ENCODE assay signal across 8 cellular contexts in the genomic region with DNA sequence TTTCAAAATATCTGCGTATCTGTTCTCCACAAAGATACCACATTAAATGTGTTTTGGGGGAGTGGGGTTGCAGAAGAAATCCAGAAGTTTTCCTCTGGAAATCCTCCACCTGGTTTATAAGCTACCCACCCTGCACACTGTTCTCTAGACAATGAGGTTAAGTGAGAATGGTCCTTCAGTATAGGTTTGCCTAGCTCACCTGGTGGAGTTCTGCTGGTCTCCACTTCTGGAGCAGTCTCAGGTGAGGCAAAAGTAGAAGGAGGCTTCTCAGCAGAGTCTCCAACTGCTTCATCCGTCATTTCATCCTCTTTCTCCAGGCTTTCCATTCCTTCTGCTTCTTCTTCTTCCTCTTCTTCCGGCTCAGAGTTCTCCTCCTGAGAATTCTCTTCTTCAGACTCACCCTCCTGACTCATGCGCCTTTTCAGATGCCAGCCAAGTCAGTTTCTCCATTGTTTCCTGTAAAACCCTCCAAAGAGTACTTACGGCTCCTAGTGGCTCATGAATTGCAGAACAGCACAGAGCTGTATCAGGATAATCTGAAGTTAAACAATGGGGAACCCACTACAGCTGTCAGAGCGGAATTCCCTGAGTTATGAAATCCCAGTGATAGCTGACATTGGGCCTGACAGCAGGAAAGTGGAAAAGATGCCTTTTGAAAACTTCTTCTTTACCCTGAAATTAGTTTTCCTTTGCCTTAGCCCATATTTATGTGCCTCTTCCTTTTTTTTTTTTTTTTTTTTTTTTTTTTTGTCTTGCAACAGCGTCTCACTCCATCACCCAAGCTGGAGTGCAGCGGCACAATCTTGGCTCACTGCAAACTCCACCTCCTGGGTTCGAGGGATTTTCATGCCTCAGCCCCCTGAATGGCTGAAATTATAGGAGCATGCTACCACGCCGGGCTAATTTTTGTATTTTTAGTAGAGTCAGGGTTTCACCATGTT. TPM values are rescaled to one million over a fixed set of nuclear protein-coding genes. Genes with fewer than 3 reads are reported as not detected.
A peak's percentile ranks its signal among the peaks of the same experiment; 100 is the strongest.
DNase-seq lines count a peak whose midpoint lies in the region; ATAC-seq and TF ChIP-seq lines count a peak whose summit lies in the region.

No MANE protein-coding gene starts in this region.

- H3K4ac ChIP-seq in trophoblast cell (ENCODE audit: low read depth, low read length) = no peak overlapping the region

- TF ChIP-seq CTCF in AG09319 (IDR thresholded peaks at IDR 0.05; ENCODE audit: low read depth, low read length) (peak; percentile 77), SK-N-SH (IDR thresholded peaks at IDR 0.05) (peak; percentile 78), fibroblast of pulmonary artery (IDR thresholded peaks at IDR 0.05; ENCODE audit: low read length, missing control alignments) (peak; percentile 63)

- no peaks in the 10 kb centered on the region for H4K20me1 ChIP-seq in SK-N-SH (ENCODE audit: insufficient read depth)

- peak overlapping the region; percentile 98 for H2AFZ ChIP-seq in SK-N-SH (ENCODE audit: low read depth)
- H2AFZ ChIP-seq in trophoblast cell (ENCODE audit: insufficient read depth, low read length, poor library complexity) = no peak overlapping the region

- H3K27ac Mint-ChIP-seq in T-helper 17 cell = no peak overlapping the region

- no peak overlapping the region for H2BK12ac ChIP-seq in trophoblast cell (ENCODE audit: low read length)

- peaks cover 27% of the 10 kb centered on the region for H3F3A ChIP-seq in SK-N-SH (replicated peaks; ENCODE audit: insufficient read depth)

- H3K4me2 ChIP-seq in SK-N-SH (peak overlapping the region; percentile 85), trophoblast cell (ENCODE audit: low read length) (no peak overlapping the region)

- H3K4me3 ChIP-seq in SK-N-SH (ENCODE audit: low read depth in 2 of 2, low read length in 1 of 2) = peak overlapping the region; percentile 23 to 59; a peak in 3 of 4 replicates
- H3K4me3 ChIP-seq in fibroblast of pulmonary artery (replicated peaks; ENCODE audit: low read depth, low read length) = peak overlapping the region; percentile 50
- H3K4me3 ChIP-seq in trophoblast cell (ENCODE audit: low read depth, low read length) = no peak overlapping the region

- H3K4me3 Mint-ChIP-seq in T-helper 17 cell = no peak overlapping the region

- no peak overlapping the region for H2AK5ac ChIP-seq in trophoblast cell (ENCODE audit: low read length)

- no peak overlapping the region for H3K14ac ChIP-seq in trophoblast cell (ENCODE audit: low read length)

- peaks cover 15% of the 10 kb centered on the region for H3K79me2 ChIP-seq in SK-N-SH (ENCODE audit: insufficient read depth)
- no peaks in the 10 kb centered on the region for H3K79me2 ChIP-seq in trophoblast cell (ENCODE audit: control insufficient read depth, insufficient read depth, low read length, poor library complexity)

- H3K18ac ChIP-seq in trophoblast cell (ENCODE audit: low read length) = no peak overlapping the region

- H3K4me1 Mint-ChIP-seq in T-helper 17 cell = peaks cover 8% of the 10 kb centered on the region

- H3K27me3 ChIP-seq in SK-N-SH (ENCODE audit: insufficient read depth) (no peaks in the 10 kb centered on the region), trophoblast cell (ENCODE audit: insufficient read depth, low read length) (no peaks in the 10 kb centered on the region)

- 39% methylated on average over 11 of the region's 11 CpGs for WGBS in SK-N-SH (ENCODE audit: low lambda C conversion rate)
- no CpG with 5 or more reads among the region's 11 CpGs for WGBS in trophoblast cell (ENCODE audit: extremely low coverage, insufficient coverage, insufficient read length)

- TF ChIP-seq EP300 in SK-N-SH (IDR thresholded peaks at IDR 0.05; ENCODE audit: borderline replicate concordance in 1 of 2, low read depth in 1 of 2, low read length in 1 of 2) = no peak; a peak in 1 of 4 replicates

- POLR2A ChIA-PET in SK-N-SH (lab: Yijun Ruan, JAX) = no interaction called here

- H3K36me3 Mint-ChIP-seq in T-helper 17 cell (ENCODE audit: low read depth) = peaks cover 2% of the 10 kb centered on the region

- DNase-seq in AG09319 (ENCODE audit: extremely low read depth, low read depth) = peak; percentile 66
- DNase-seq in HT-29 (ENCODE audit: low spot score) = peak; percentile 73
- DNase-seq in SK-N-SH = peak; percentile 20
- peak; percentile 98 for DNase-seq in fibroblast of pulmonary artery (ENCODE audit: low read depth)
- peak; percentile 84 to 97 for DNase-seq in trophoblast cell
- no peak for DNase-seq in T-helper 17 cell

- H4K8ac ChIP-seq in trophoblast cell (ENCODE audit: low read depth, low read length) = no peak overlapping the region

- H3K4me1 ChIP-seq in SK-N-SH (ENCODE audit: control insufficient read depth in 1 of 2, insufficient read depth in 2 of 2, low read depth in 1 of 2, low read length in 1 of 2) (peaks cover 8 to 13% of the 10 kb centered on the region in 2 experiments; a peak in 3 of 4 replicates), trophoblast cell (ENCODE audit: control insufficient read depth in 1 of 2, insufficient read depth in 2 of 2, low read length in 2 of 2) (peaks cover 2% of the 10 kb centered on the region in 2 experiments)

- no peaks in the 10 kb centered on the region for H3K9me2 ChIP-seq in SK-N-SH

- CTCF ChIA-PET in SK-N-SH (lab: Yijun Ruan, JAX) = interaction anchor here (1.3 kb wide), 1 partner anchor 398 kb away, joined by 4 read pairs; no protein-coding TSS in a partner anchor

- no peak overlapping the region for H4K12ac ChIP-seq in trophoblast cell (ENCODE audit: low read depth, low read length)

- ATAC-seq in HG02678 (IDR thresholded peaks at IDR 0.05; ENCODE audit: unreplicated experiment) (no peak), HG02840 (IDR thresholded peaks at IDR 0.05; ENCODE audit: low FRiP score, unreplicated experiment) (no peak), T-helper 17 cell (no peak)

- H3K27ac ChIP-seq in SK-N-SH (ENCODE audit: low read depth in 2 of 2, low read length in 1 of 2) = peak overlapping the region; percentile 44 to 86; a peak in 3 of 4 replicates
- H3K27ac ChIP-seq in trophoblast cell (ENCODE audit: low read depth, low read length) = peak overlapping the region; percentile 29

- no peak overlapping the region for H4K91ac ChIP-seq in trophoblast cell (ENCODE audit: low read depth, low read length)

- no peaks in the 10 kb centered on the region for H3K9me3 ChIP-seq in SK-N-SH
- H3K9me3 ChIP-seq in trophoblast cell (ENCODE audit: insufficient read depth, low read depth, low read length) = peaks cover 1% of the 10 kb centered on the region
- H3K9me3 ChIP-seq in T-helper 17 cell (ENCODE audit: control insufficient read depth, low read length, poor library complexity, severe bottlenecking) = no peaks in the 10 kb centered on the region

- peak overlapping the region; percentile 6 for H2BK120ac ChIP-seq in trophoblast cell (ENCODE audit: insufficient read depth, low read length, poor library complexity)

- peaks cover 5% of the 10 kb centered on the region for H3K27me3 Mint-ChIP-seq in T-helper 17 cell

- TF ChIP-seq RAD21 in SK-N-SH (IDR thresholded peaks at IDR 0.05; ENCODE audit: low read length) = peak; percentile 63

- H3K9ac ChIP-seq in SK-N-SH (peak overlapping the region; percentile 63), trophoblast cell (ENCODE audit: low read length) (no peak overlapping the region)

- peaks cover 0 to 16% of the 10 kb centered on the region in 2 experiments for H3K36me3 ChIP-seq in SK-N-SH (replicated peaks in 1 of 2; ENCODE audit: control insufficient read depth in 1 of 2, insufficient read depth in 2 of 2, low read length in 1 of 2)
- H3K36me3 ChIP-seq in trophoblast cell (ENCODE audit: control insufficient read depth in 1 of 2, insufficient read depth in 2 of 2, low read length in 2 of 2) = no peaks in the 10 kb centered on the region

- no peak overlapping the region for H3K23ac ChIP-seq in trophoblast cell (ENCODE audit: low read length)

- H3K79me1 ChIP-seq in trophoblast cell (ENCODE audit: low read length) = peaks cover 2% of the 10 kb centered on the region

- H2BK5ac ChIP-seq in trophoblast cell (ENCODE audit: low read depth, low read length, poor library complexity) = no peak overlapping the region

TF ChIP-seq in SK-N-SH, 30 proteins besides CTCF, POLR2A, EP300 and RAD21 (continues in another document):
- TF ChIP-seq MXI1 (IDR thresholded peaks at IDR 0.05; ENCODE audit: low read depth, low read length) (no peak), RCOR1 (IDR thresholded peaks at IDR 0.05; ENCODE audit: low read length) (no peak), GABPA (IDR thresholded peaks at IDR 0.05; ENCODE audit: low read depth) (no peak), MEF2A (IDR thresholded peaks at IDR 0.05; ENCODE audit: borderline replicate concordance, low read depth) (no peak), FOXM1 (IDR thresholded peaks at IDR 0.05; ENCODE audit: low read depth) (no peak), FOXJ3 (CRISPR knock-in tag; IDR thresholded peaks at IDR 0.05) (no peak), TEAD4 (IDR thresholded peaks at IDR 0.05; ENCODE audit: borderline replicate concordance, insufficient read depth) (peak; percentile 34; the same call in 1 of the 2 replicates), EZH2phosphoT487 (IDR thresholded peaks at IDR 0.05; ENCODE audit: borderline replicate concordance, low read depth) (no peak)
- TF ChIP-seq, protein P1, sequence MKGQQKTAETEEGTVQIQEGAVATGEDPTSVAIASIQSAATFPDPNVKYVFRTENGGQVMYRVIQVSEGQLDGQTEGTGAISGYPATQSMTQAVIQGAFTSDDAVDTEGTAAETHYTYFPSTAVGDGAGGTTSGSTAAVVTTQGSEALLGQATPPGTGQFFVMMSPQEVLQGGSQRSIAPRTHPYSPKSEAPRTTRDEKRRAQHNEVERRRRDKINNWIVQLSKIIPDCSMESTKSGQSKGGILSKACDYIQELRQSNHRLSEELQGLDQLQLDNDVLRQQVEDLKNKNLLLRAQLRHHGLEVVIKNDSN (IDR thresholded peaks at IDR 0.05; ENCODE audit: borderline replicate concordance, low read depth) = no peak

RNA-seq across cellular contexts. Expression of gene MSTO1, which starts 38.5 kb away (rescaled TPM):
- total RNA-seq in HT-29 (2014; rRNA removed; shearing (Covaris generic)) = 31.3 and 43.8 TPM in 2 replicates
- polyA plus RNA-seq in SK-N-SH (2012; rRNA removed) = 22.4 and 27.0 TPM in 2 replicates
- polyA plus RNA-seq in SK-N-SH (2012; cell fraction: cytosol; rRNA removed) = 9.2 and 12.0 TPM in 2 replicates
- 107 and 118 TPM in 2 replicates for polyA plus RNA-seq in SK-N-SH (2012; cell fraction: nucleus; rRNA removed)
- 24.7 and 27.1 TPM in 2 replicates for polyA plus RNA-seq in trophoblast cell (2013)
- total RNA-seq in T-helper 17 cell = 10 to 100 TPM; 49.2 to 60.1 TPM

RNA-seq across cellular contexts. Expression of gene YY1AP1, which starts 40.1 kb away (rescaled TPM):
- total RNA-seq in HT-29 (2014; rRNA removed; shearing (Covaris generic)) = 24.6 and 24.8 TPM in 2 replicates
- 45.0 and 85.3 TPM in 2 replicates for polyA plus RNA-seq in SK-N-SH (2012; rRNA removed)
- 60.2 and 63.1 TPM in 2 replicates for polyA plus RNA-seq in SK-N-SH (2012; cell fraction: cytosol; rRNA removed)
- 59.6 and 71.3 TPM in 2 replicates for polyA plus RNA-seq in SK-N-SH (2012; cell fraction: nucleus; rRNA removed)
- polyA plus RNA-seq in trophoblast cell (2013) = 141 and 148 TPM in 2 replicates
- total RNA-seq in T-helper 17 cell = 10 to 100 TPM; 85.0 to 86.4 TPM

RNA-seq across cellular contexts. Expression of gene DAP3, which starts 40.4 kb away (rescaled TPM):
- 58.5 and 77.3 TPM in 2 replicates for total RNA-seq in HT-29 (2014; rRNA removed; shearing (Covaris generic))
- 115 and 136 TPM in 2 replicates for polyA plus RNA-seq in SK-N-SH (2012; rRNA removed)
- polyA plus RNA-seq in SK-N-SH (2012; cell fraction: cytosol; rRNA removed) = 118 and 122 TPM in 2 replicates
- 206 and 220 TPM in 2 replicates for polyA plus RNA-seq in SK-N-SH (2012; cell fraction: nucleus; rRNA removed)
- polyA plus RNA-seq in trophoblast cell (2013) = 163 and 174 TPM in 2 replicates
- 100 to 1,000 TPM in 1 of 2 donors, 10 to 100 TPM in 1; 98.9 to 127 TPM for total RNA-seq in T-helper 17 cell

Comparison
In these comparisons a context has a peak if more than half of its experiments do, and no peak if none do; other contexts are left out.
1. DNase-seq: peak in AG09319 (single experiment), HT-29 (single experiment), SK-N-SH (single experiment), fibroblast of pulmonary artery (single experiment) and trophoblast cell (2 of 2); none in T-helper 17 cell (0 of 3).
2. Peak in every context shown above with its lines, with median percentiles within 50 percentile points of each other: CTCF ChIP-seq.